ENCODE assay signal across 15 cellular contexts in genomic region chr12:21528953-21529352, GRCh38. TPM values are rescaled to one million over a fixed set of nuclear protein-coding genes. Genes with fewer than 3 reads are reported as not detected.
DNase-seq lines count a peak whose midpoint lies in the region; ATAC-seq and TF ChIP-seq lines count a peak whose summit lies in the region.
"Had no signal": no experiment of that assay in that cellular context is flagged by ENCODE, and none has a peak within 500 bp of the region (broad histone marks: within the 10 kb centered on the region; RNA-seq: fewer than 3 reads in every experiment).

No MANE protein-coding gene starts in this region.

- CTCF ChIA-PET in naive thymus-derived CD4-positive, alpha-beta T cell (lab: Charles Lee): no interaction called here

- intact Hi-C loops in esophagus muscularis mucosa (cut with DNase I): no loop called here
- intact Hi-C loops in naive thymus-derived CD4-positive, alpha-beta T cell (cut with micrococcal nuclease): loop anchor here in 1 of 2 donors (1.0 to 5.0 kb wide), 3 partner anchors 28 to 232 kb away; partner anchors contain the start of genes GOLT1B, LDHB and RECQL

- no peak overlapping the region for H3K27ac Mint-ChIP-seq in CD4-positive, CD25-positive, alpha-beta regulatory T cell
- H3K27ac Mint-ChIP-seq in naive thymus-derived CD4-positive, alpha-beta T cell: peak overlapping the region in 1 of 9 donors; percentile 61
- H3K27ac Mint-ChIP-seq: CD14-positive monocyte had no signal

- POLR2A ChIA-PET in naive thymus-derived CD4-positive, alpha-beta T cell (lab: Charles Lee): no interaction called here

- H3K27ac ChIP-seq in CD4-positive, CD25-positive, alpha-beta regulatory T cell (ENCODE audit: insufficient read depth, low read length, poor library complexity, severe bottlenecking): no peak overlapping the region
- H3K27ac ChIP-seq in esophagus muscularis mucosa (replicated peaks in 1 of 4): peak overlapping the region; percentile 20 to 62 (median 38)
- no peak overlapping the region for H3K27ac ChIP-seq in naive thymus-derived CD4-positive, alpha-beta T cell (ENCODE audit: low read depth, low read length)
- H3K27ac ChIP-seq: SJCRH30 had no signal

- peaks cover 29% of the 10 kb centered on the region for H3K27me3 Mint-ChIP-seq in CD4-positive, CD25-positive, alpha-beta regulatory T cell
- peaks cover 18 to 61% (median 43%) of the 10 kb centered on the region in 5 donors for H3K27me3 Mint-ChIP-seq in naive thymus-derived CD4-positive, alpha-beta T cell

- H3K4me3 Mint-ChIP-seq in CD4-positive, CD25-positive, alpha-beta regulatory T cell: peak overlapping the region in 3 of 4 donors; percentile 48 to 83 (median 64)
- peak overlapping the region in 6 of 10 donors; percentile 55 to 81 (median 72) for H3K4me3 Mint-ChIP-seq in naive thymus-derived CD4-positive, alpha-beta T cell

- no peak for TF ChIP-seq POLR2A in esophagus muscularis mucosa (IDR thresholded peaks at IDR 0.05; ENCODE audit: low read depth)

- H3K4me1 Mint-ChIP-seq in CD4-positive, CD25-positive, alpha-beta regulatory T cell: peaks cover 0 to 10% (median 4%) of the 10 kb centered on the region in 4 donors
- H3K4me1 Mint-ChIP-seq in naive thymus-derived CD4-positive, alpha-beta T cell: peaks cover 0 to 13% (median 8%) of the 10 kb centered on the region in 7 donors

- H3K9me3 ChIP-seq in CD4-positive, CD25-positive, alpha-beta regulatory T cell (ENCODE audit: control insufficient read depth in 2 of 2, low read length in 2 of 2): no peaks in the 10 kb centered on the region
- no peaks in the 10 kb centered on the region for H3K9me3 ChIP-seq in esophagus muscularis mucosa
- H3K9me3 ChIP-seq in naive thymus-derived CD4-positive, alpha-beta T cell (ENCODE audit: control insufficient read depth in 2 of 3, low read length in 3 of 3): no peaks in the 10 kb centered on the region
- H3K9me3 ChIP-seq: SJCRH30 had no signal

- no peak for ATAC-seq in CD4-positive, CD25-positive, alpha-beta regulatory T cell (ENCODE audit: low read depth in 2 of 2)
- no peak for ATAC-seq in naive thymus-derived CD4-positive, alpha-beta T cell
- no peak for ATAC-seq in HG03095 (IDR thresholded peaks at IDR 0.05; ENCODE audit: unreplicated experiment)
- no peak for ATAC-seq in HG03045 (IDR thresholded peaks at IDR 0.05; ENCODE audit: unreplicated experiment)

- WGBS in esophagus muscularis mucosa: 44% methylated on average over 5 of the region's 5 CpGs

- peaks cover 16% of the 10 kb centered on the region for H3K4me1 ChIP-seq in CD4-positive, CD25-positive, alpha-beta regulatory T cell (ENCODE audit: control insufficient read depth, insufficient read depth, low read length, poor library complexity, severe bottlenecking)
- H3K4me1 ChIP-seq in esophagus muscularis mucosa: peaks cover 11 to 33% (median 30%) of the 10 kb centered on the region in 4 donors
- peaks cover 0 to 3% of the 10 kb centered on the region in 2 donors for H3K4me1 ChIP-seq in naive thymus-derived CD4-positive, alpha-beta T cell (ENCODE audit: control insufficient read depth in 2 of 2, insufficient read depth in 2 of 2, low read length in 2 of 2)

- TF ChIP-seq CTCF in esophagus muscularis mucosa (IDR thresholded peaks at IDR 0.05): no peak

- H3K36me3 ChIP-seq in CD4-positive, CD25-positive, alpha-beta regulatory T cell (ENCODE audit: control insufficient read depth, insufficient read depth, low read length): no peaks in the 10 kb centered on the region
- no peaks in the 10 kb centered on the region for H3K36me3 ChIP-seq in esophagus muscularis mucosa
- no peaks in the 10 kb centered on the region for H3K36me3 ChIP-seq in naive thymus-derived CD4-positive, alpha-beta T cell (ENCODE audit: control insufficient read depth in 2 of 3, insufficient read depth in 3 of 3, low read length in 3 of 3)
- H3K36me3 ChIP-seq: SJCRH30 had no signal

- no peak for TF ChIP-seq EP300 in esophagus muscularis mucosa (IDR thresholded peaks at IDR 0.05)

- no peak overlapping the region for H3K4me3 ChIP-seq in CD4-positive, CD25-positive, alpha-beta regulatory T cell (ENCODE audit: low read depth, low read length)
- H3K4me3 ChIP-seq in esophagus muscularis mucosa: no peak overlapping the region
- no peak overlapping the region for H3K4me3 ChIP-seq in naive thymus-derived CD4-positive, alpha-beta T cell (ENCODE audit: low read length)

- peaks cover 0 to 4% (median 1%) of the 10 kb centered on the region in 7 donors for H3K9me3 Mint-ChIP-seq in CD4-positive, CD25-positive, alpha-beta regulatory T cell
- peaks cover 0 to 12% (median 4%) of the 10 kb centered on the region in 11 donors for H3K9me3 Mint-ChIP-seq in naive thymus-derived CD4-positive, alpha-beta T cell

- DNase-seq in CD4-positive, CD25-positive, alpha-beta regulatory T cell: no peak
- DNase-seq in NCI-H1105 (lab: John Stamatoyannopoulos, UW) (peak; percentile 9), esophagus muscularis mucosa (ENCODE audit: extremely low spot score) (no peak), SHP77 treated with DMSO at 0.1 percent for 48 hours (lab: John Stamatoyannopoulos, UW) (no peak)
- no peak for DNase-seq in naive thymus-derived CD4-positive, alpha-beta T cell
- DNase-seq in stimulated activated CD4-positive, alpha-beta T cell treated with anti-CD3 and anti-CD28 coated beads, Interleukin-4, amount 100 ng/mL, for 4 hours: no peak
- DNase-seq: HCEC 1CT; mesenchymal stem cell; SJCRH30; stimulated activated CD4-positive, alpha-beta T cell treated with anti-CD3 and anti-CD28 coated beads, Interleukin-4, amount 100 ng/mL, for 1 hour; stimulated activated naive CD4-positive, alpha-beta T cell treated with Interleukin-2 at 50 U/mL for 16 hours had no signal

- no peaks in the 10 kb centered on the region for H3K36me3 Mint-ChIP-seq in CD4-positive, CD25-positive, alpha-beta regulatory T cell
- peaks cover 0 to 4% (median 0%) of the 10 kb centered on the region in 5 donors for H3K36me3 Mint-ChIP-seq in naive thymus-derived CD4-positive, alpha-beta T cell
- H3K36me3 Mint-ChIP-seq: CD14-positive monocyte had no signal

- peaks cover 24% of the 10 kb centered on the region for H3K27me3 ChIP-seq in CD4-positive, CD25-positive, alpha-beta regulatory T cell (ENCODE audit: control insufficient read depth, insufficient read depth, low read length)
- H3K27me3 ChIP-seq in esophagus muscularis mucosa: no peaks in the 10 kb centered on the region
- no peaks in the 10 kb centered on the region for H3K27me3 ChIP-seq in naive thymus-derived CD4-positive, alpha-beta T cell (ENCODE audit: control insufficient read depth in 2 of 2, insufficient read depth in 2 of 2, low read length in 2 of 2)
- H3K27me3 ChIP-seq: SJCRH30 had no signal

RNA-seq across cellular contexts. Expression of gene SPX, which starts 2.9 kb away (rescaled TPM):
- total RNA-seq in CD4-positive, CD25-positive, alpha-beta regulatory T cell: 0.76 TPM
- under 1 TPM in 3 of 4 donors, not detected in 1; 0.09 to 0.59 (median 0.17) TPM for polyA plus RNA-seq in CD4-positive, CD25-positive, alpha-beta regulatory T cell
- total RNA-seq in esophagus muscularis mucosa: 1 to 10 TPM in 1 of 4 donors, under 1 TPM in 3; 0.40 to 1.2 (median 0.66) TPM
- under 1 TPM; 0.16 to 0.69 (median 0.44) TPM for total RNA-seq in naive thymus-derived CD4-positive, alpha-beta T cell
- polyA plus RNA-seq in naive thymus-derived CD4-positive, alpha-beta T cell: under 1 TPM in 1 of 2 donors, not detected in 1; 0.54 TPM
- total RNA-seq: posterior vena cava had no signal

RNA-seq across cellular contexts. Expression of gene GOLT1B, which starts 27.4 kb away (rescaled TPM):
- total RNA-seq in CD4-positive, CD25-positive, alpha-beta regulatory T cell: 40.5 TPM
- polyA plus RNA-seq in CD4-positive, CD25-positive, alpha-beta regulatory T cell: 10 to 100 TPM; 28.9 to 43.1 (median 32.8) TPM
- total RNA-seq in esophagus muscularis mucosa: 10 to 100 TPM; 11.8 to 24.7 (median 21.6) TPM
- 10 to 100 TPM; 25.8 to 42.5 (median 31.7) TPM for total RNA-seq in naive thymus-derived CD4-positive, alpha-beta T cell
- 10 to 100 TPM; 20.8 to 21.3 TPM for polyA plus RNA-seq in naive thymus-derived CD4-positive, alpha-beta T cell

RNA-seq across cellular contexts. Expression of gene RECQL, which starts 27.5 kb away (rescaled TPM):
- 39.6 TPM for total RNA-seq in CD4-positive, CD25-positive, alpha-beta regulatory T cell
- 10 to 100 TPM; 66.5 to 84.4 (median 75.3) TPM for polyA plus RNA-seq in CD4-positive, CD25-positive, alpha-beta regulatory T cell
- total RNA-seq in esophagus muscularis mucosa: 10 to 100 TPM; 36.4 to 45.0 (median 42.2) TPM
- total RNA-seq in naive thymus-derived CD4-positive, alpha-beta T cell: 10 to 100 TPM; 19.4 to 77.7 (median 43.2) TPM
- 10 to 100 TPM; 49.1 to 59.7 TPM for polyA plus RNA-seq in naive thymus-derived CD4-positive, alpha-beta T cell

Comparison
In these comparisons a context has a peak if more than half of its experiments do, and no peak if none do; other contexts are left out.
1. H3K27ac ChIP-seq: peak in esophagus muscularis mucosa (4 of 4); none in CD4-positive, CD25-positive, alpha-beta regulatory T cell (single experiment) and naive thymus-derived CD4-positive, alpha-beta T cell (single experiment).